Comparison of ENCODE assay signal across 16 cellular contexts in genomic region chr4:122701965-122702364, GRCh38.
"Had no signal": no experiment of that assay in that cellular context is flagged by ENCODE, and none has a peak within 500 bp of the region (broad histone marks: within the 10 kb centered on the region; RNA-seq: fewer than 3 reads in every experiment).

No MANE protein-coding gene starts in this region.

- H3K4me3 ChIP-seq: colonic mucosa, hepatocyte, mucosa of descending colon, tibial artery had no signal

- H3K27ac ChIP-seq: colonic mucosa, hepatocyte, neutrophil, parathyroid adenoma, tibial artery had no signal

- H3K4me3 Mint-ChIP-seq: activated CD8-positive, alpha-beta T cell treated with anti-CD3 and anti-CD28 coated beads for 36 hours; memory B cell; stimulated activated naive B cell treated with anti-CD40 and anti-IgM and Interleukin-4, amounts not matched to agents 10 μg/mL and 1 μg/mL and 100 μg/mL, for 72 hours had no signal

- H3K27me3 ChIP-seq: colonic mucosa, hepatocyte had no signal

- H3K4me1 ChIP-seq: tibial artery had no signal

- H3K27me3 Mint-ChIP-seq: naive thymus-derived CD4-positive, alpha-beta T cell had no signal

- H3K27ac Mint-ChIP-seq: memory B cell; stimulated activated naive B cell treated with anti-CD40 and anti-IgM and Interleukin-4, amounts not matched to agents 10 μg/mL and 1 μg/mL and 100 μg/mL, for 72 hours had no signal

- H3K36me3 ChIP-seq: colonic mucosa, neutrophil, tibial artery had no signal

- H3K79me2 ChIP-seq: hepatocyte, parathyroid adenoma had no signal

- H3K4me1 Mint-ChIP-seq: memory B cell had no signal

- H2AFZ ChIP-seq: hepatocyte, parathyroid adenoma had no signal

- H3K9me3 Mint-ChIP-seq: memory B cell; stimulated activated naive B cell treated with anti-CD40 and anti-IgM and Interleukin-4, amounts not matched to agents 10 μg/mL and 1 μg/mL and 100 μg/mL, for 72 hours had no signal

- ATAC-seq: esophagus mucosa; mucosa of descending colon; naive thymus-derived CD4-positive, alpha-beta T cell; stimulated activated naive B cell treated with anti-CD40 and anti-IgM and Interleukin-4, amounts not matched to agents 10 μg/mL and 1 μg/mL and 100 μg/mL, for 72 hours had no signal

- DNase-seq: activated CD8-positive, alpha-beta T cell treated with anti-CD3 and anti-CD28 coated beads for 36 hours; amniotic stem cell; caudate nucleus; colonic mucosa; islet precursor cell; mucosa of descending colon; naive thymus-derived CD4-positive, alpha-beta T cell; stimulated activated CD4-positive, alpha-beta T cell treated with anti-CD3 and anti-CD28 coated beads, Interleukin-4, amount 100 ng/mL, for 1 hour; stimulated activated naive B cell treated with anti-CD40 and anti-IgM and Interleukin-4, amounts not matched to agents 10 μg/mL and 1 μg/mL and 100 μg/mL, for 72 hours; tibial artery had no signal

- H3K36me3 Mint-ChIP-seq: activated naive CD8-positive, alpha-beta T cell; memory B cell; stimulated activated naive B cell treated with anti-CD40 and anti-IgM and Interleukin-4, amounts not matched to agents 10 μg/mL and 1 μg/mL and 100 μg/mL, for 72 hours had no signal
